12 cellular contexts compared by ENCODE assay signal in the genomic region with DNA sequence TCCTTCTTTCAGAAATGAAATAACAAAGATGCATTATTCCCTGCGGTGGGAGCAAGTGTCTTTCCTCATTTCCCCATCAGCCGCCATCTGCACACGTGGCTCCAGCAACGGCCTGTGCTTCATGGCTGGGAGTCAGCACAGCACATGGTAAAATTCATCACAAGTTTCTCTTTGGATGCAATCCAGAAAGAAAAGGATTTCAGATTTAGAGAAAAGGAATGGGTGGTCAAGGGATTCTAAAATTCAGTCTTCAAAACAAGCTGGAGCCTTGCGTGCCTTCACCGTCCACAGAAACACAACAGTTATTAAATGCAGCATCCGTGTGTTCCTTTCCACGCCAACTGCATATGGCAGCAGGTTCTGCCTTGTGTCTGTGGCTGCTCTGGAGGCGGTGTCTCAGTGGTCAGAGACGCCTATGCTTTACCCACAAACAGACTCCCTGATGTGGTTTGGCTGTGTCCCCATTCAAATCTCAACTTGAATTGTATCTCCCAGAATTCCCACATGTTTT.
A peak's percentile ranks its signal among the peaks of the same experiment; 100 is the strongest.
DNase-seq lines count a peak whose midpoint lies in the region; ATAC-seq and TF ChIP-seq lines count a peak whose summit lies in the region.
"Had no signal": no experiment of that assay in that cellular context is flagged by ENCODE, and none has a peak within 500 bp of the region (broad histone marks: within the 10 kb centered on the region; RNA-seq: fewer than 3 reads in every experiment).

No MANE protein-coding gene starts in this region.

- H3K9me3 ChIP-seq in gastroesophageal sphincter: peaks cover 0 to 11% (median 0%) of the 10 kb centered on the region in 3 donors

- in situ Hi-C loops in astrocyte of the spinal cord (cut with HindIII; ENCODE audit: low sequenced_read_pairs): no loop called here

- DNase-seq in EH (ENCODE audit: low read depth) (peak; percentile 68), astrocyte of the spinal cord (ENCODE audit: low read depth, low spot score) (peak; percentile 18), NCI-H526 treated with DMSO at 0.1 percent for 48 hours (lab: John Stamatoyannopoulos, UW) (no peak)
- DNase-seq in stimulated activated naive CD4-positive, alpha-beta T cell treated with Interleukin-2 at 50 U/mL for 16 hours (lab: John Stamatoyannopoulos, UW): no peak
- no peak for DNase-seq in activated effector memory CD4-positive, alpha-beta T cell treated with anti-CD3 and anti-CD28 coated beads, Interleukin-2, amount 50 U/mL, for 16 hours
- DNase-seq: activated CD4-positive, alpha-beta T cell treated with anti-CD3 and anti-CD28 coated beads, Interleukin-2, amount 50 U/mL, for 48 hours; DMS79; foreskin keratinocyte had no signal

- ATAC-seq in gastroesophageal sphincter: peak; percentile 31
- ATAC-seq in GM19035 (IDR thresholded peaks at IDR 0.05; ENCODE audit: unreplicated experiment): no peak
- ATAC-seq: foreskin keratinocyte; stimulated activated effector memory CD8-positive, alpha-beta T cell treated with anti-CD3 and anti-CD28 coated beads, Interleukin-12 subunit alpha, Interleukin-12 subunit beta, amount 100 ng/mL, for 72 hours had no signal

- no peak for TF ChIP-seq POLR2A in gastroesophageal sphincter (IDR thresholded peaks at IDR 0.05)

- H3K9ac ChIP-seq in rectal smooth muscle tissue (ENCODE audit: low read length): no peak overlapping the region

- no peaks in the 10 kb centered on the region for H3K27me3 ChIP-seq in gastroesophageal sphincter
- no peaks in the 10 kb centered on the region for H3K27me3 ChIP-seq in rectal smooth muscle tissue (ENCODE audit: control insufficient read depth, insufficient read depth, low read length)

- WGBS in gastroesophageal sphincter (ENCODE audit: low coverage in 1 of 2), 2 donors: 42 to 65% methylated on average over 6 to 10 of the region's 10 CpGs

- TF ChIP-seq CTCF in astrocyte of the spinal cord (IDR thresholded peaks at IDR 0.05; ENCODE audit: low read depth, low read length) (no peak), gastroesophageal sphincter (IDR thresholded peaks at IDR 0.05) (no peak)

- H3K4me3 ChIP-seq in astrocyte of the spinal cord (ENCODE audit: low read depth, low read length): no peak overlapping the region
- no peak overlapping the region for H3K4me3 ChIP-seq in gastroesophageal sphincter
- H3K4me3 ChIP-seq in rectal smooth muscle tissue (ENCODE audit: low read length): no peak overlapping the region

- H3K27ac ChIP-seq in gastroesophageal sphincter: peak overlapping the region in 3 of 4 donors; percentile 25 to 63 (median 51)
- peak overlapping the region; percentile 49 for H3K27ac ChIP-seq in rectal smooth muscle tissue (ENCODE audit: low read depth, low read length)
- H3K27ac ChIP-seq: foreskin keratinocyte had no signal

- H3K36me3 ChIP-seq in gastroesophageal sphincter (no peaks in the 10 kb centered on the region), rectal smooth muscle tissue (ENCODE audit: control insufficient read depth, insufficient read depth, low read length) (no peaks in the 10 kb centered on the region)

- peaks cover 0 to 30% (median 11%) of the 10 kb centered on the region in 3 donors for H3K4me1 ChIP-seq in gastroesophageal sphincter
- peaks cover 20% of the 10 kb centered on the region for H3K4me1 ChIP-seq in rectal smooth muscle tissue (ENCODE audit: control insufficient read depth, insufficient read depth, low read length)
- H3K4me1 ChIP-seq: foreskin keratinocyte had no signal

- no peak for TF ChIP-seq EP300 in gastroesophageal sphincter (IDR thresholded peaks at IDR 0.05)

Comparison
In these comparisons a context has a peak if more than half of its experiments do, and no peak if none do; other contexts are left out.
1. DNase-seq: peak in EH (single experiment) and astrocyte of the spinal cord (single experiment); none in NCI-H526 treated with DMSO at 0.1 percent for 48 hours (single experiment), stimulated activated naive CD4-positive, alpha-beta T cell treated with Interleukin-2 at 50 U/mL for 16 hours (single experiment) and activated effector memory CD4-positive, alpha-beta T cell treated with anti-CD3 and anti-CD28 coated beads, Interleukin-2, amount 50 U/mL, for 16 hours (single experiment).